1 cellular context compared by ENCODE assay signal in genomic region chr7:137846588-137847417, GRCh38.
TF ChIP-seq lines count a peak whose summit lies in the region.

DGKI (minus strand) TSS chr7:137846974.

TF ChIP-seq in HepG2, 621 proteins besides CTCF, POLR2A, EP300 and RAD21 (continued from another document and continues in another):
- TF ChIP-seq ZNF75D (CRISPR knock-in tag; IDR thresholded peaks at IDR 0.05; ENCODE audit: borderline replicate concordance) = no peak
- no peak for TF ChIP-seq XBP1 (CRISPR knock-in tag; IDR thresholded peaks at IDR 0.05)
- TF ChIP-seq, protein P1, sequence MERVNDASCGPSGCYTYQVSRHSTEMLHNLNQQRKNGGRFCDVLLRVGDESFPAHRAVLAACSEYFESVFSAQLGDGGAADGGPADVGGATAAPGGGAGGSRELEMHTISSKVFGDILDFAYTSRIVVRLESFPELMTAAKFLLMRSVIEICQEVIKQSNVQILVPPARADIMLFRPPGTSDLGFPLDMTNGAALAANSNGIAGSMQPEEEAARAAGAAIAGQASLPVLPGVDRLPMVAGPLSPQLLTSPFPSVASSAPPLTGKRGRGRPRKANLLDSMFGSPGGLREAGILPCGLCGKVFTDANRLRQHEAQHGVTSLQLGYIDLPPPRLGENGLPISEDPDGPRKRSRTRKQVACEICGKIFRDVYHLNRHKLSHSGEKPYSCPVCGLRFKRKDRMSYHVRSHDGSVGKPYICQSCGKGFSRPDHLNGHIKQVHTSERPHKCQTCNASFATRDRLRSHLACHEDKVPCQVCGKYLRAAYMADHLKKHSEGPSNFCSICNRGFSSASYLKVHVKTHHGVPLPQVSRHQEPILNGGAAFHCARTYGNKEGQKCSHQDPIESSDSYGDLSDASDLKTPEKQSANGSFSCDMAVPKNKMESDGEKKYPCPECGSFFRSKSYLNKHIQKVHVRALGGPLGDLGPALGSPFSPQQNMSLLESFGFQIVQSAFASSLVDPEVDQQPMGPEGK (CRISPR knock-in tag; IDR thresholded peaks at IDR 0.05) = no peak
- no peak for TF ChIP-seq HOXA9 (CRISPR knock-in tag; IDR thresholded peaks at IDR 0.05; ENCODE audit: borderline replicate concordance)
- no peak for TF ChIP-seq ZFP37 (CRISPR knock-in tag; IDR thresholded peaks at IDR 0.05; ENCODE audit: borderline replicate concordance)
- no peak for TF ChIP-seq ZNF768 (CRISPR knock-in tag; IDR thresholded peaks at IDR 0.05)
- no peak for TF ChIP-seq STAT5B (CRISPR knock-in tag; IDR thresholded peaks at IDR 0.05)
- TF ChIP-seq NFKB2 (CRISPR knock-in tag; IDR thresholded peaks at IDR 0.05; ENCODE audit: borderline replicate concordance) = 0 out of 2 replicates have a peak, but pooled peaks have one; percentile 18
- TF ChIP-seq SALL1 (CRISPR knock-in tag; IDR thresholded peaks at IDR 0.05) = no peak
- TF ChIP-seq ZBTB33 (CRISPR knock-in tag; IDR thresholded peaks at IDR 0.05) = peak; percentile 55
- no peak for TF ChIP-seq DZIP1 (CRISPR knock-in tag; IDR thresholded peaks at IDR 0.05)
- no peak for TF ChIP-seq NAIF1 (CRISPR knock-in tag; IDR thresholded peaks at IDR 0.05; ENCODE audit: borderline replicate concordance)
- TF ChIP-seq ZBTB42 (CRISPR knock-in tag; IDR thresholded peaks at IDR 0.05) = no peak
- no peak for TF ChIP-seq ZNF30 (CRISPR knock-in tag; IDR thresholded peaks at IDR 0.05)
- peak; percentile 57; the same call in 1 of the 2 replicates for TF ChIP-seq ZNF687 (CRISPR knock-in tag; IDR thresholded peaks at IDR 0.05)
- TF ChIP-seq ZNF709 (CRISPR knock-in tag; IDR thresholded peaks at IDR 0.05) = no peak
- no peak for TF ChIP-seq ZBTB10 (CRISPR knock-in tag; IDR thresholded peaks at IDR 0.05; ENCODE audit: borderline replicate concordance)
- no peak for TF ChIP-seq ZNF12 (CRISPR knock-in tag; IDR thresholded peaks at IDR 0.05)
- TF ChIP-seq HOXA5 (CRISPR knock-in tag; IDR thresholded peaks at IDR 0.05) = no peak
- TF ChIP-seq, protein P2, sequence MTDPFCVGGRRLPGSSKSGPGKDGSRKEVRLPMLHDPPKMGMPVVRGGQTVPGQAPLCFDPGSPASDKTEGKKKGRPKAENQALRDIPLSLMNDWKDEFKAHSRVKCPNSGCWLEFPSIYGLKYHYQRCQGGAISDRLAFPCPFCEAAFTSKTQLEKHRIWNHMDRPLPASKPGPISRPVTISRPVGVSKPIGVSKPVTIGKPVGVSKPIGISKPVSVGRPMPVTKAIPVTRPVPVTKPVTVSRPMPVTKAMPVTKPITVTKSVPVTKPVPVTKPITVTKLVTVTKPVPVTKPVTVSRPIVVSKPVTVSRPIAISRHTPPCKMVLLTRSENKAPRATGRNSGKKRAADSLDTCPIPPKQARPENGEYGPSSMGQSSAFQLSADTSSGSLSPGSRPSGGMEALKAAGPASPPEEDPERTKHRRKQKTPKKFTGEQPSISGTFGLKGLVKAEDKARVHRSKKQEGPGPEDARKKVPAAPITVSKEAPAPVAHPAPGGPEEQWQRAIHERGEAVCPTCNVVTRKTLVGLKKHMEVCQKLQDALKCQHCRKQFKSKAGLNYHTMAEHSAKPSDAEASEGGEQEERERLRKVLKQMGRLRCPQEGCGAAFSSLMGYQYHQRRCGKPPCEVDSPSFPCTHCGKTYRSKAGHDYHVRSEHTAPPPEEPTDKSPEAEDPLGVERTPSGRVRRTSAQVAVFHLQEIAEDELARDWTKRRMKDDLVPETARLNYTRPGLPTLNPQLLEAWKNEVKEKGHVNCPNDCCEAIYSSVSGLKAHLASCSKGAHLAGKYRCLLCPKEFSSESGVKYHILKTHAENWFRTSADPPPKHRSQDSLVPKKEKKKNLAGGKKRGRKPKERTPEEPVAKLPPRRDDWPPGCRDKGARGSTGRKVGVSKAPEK (CRISPR knock-in tag; IDR thresholded peaks at IDR 0.05; ENCODE audit: borderline replicate concordance) = no peak
- TF ChIP-seq SOX13 (IDR thresholded peaks at IDR 0.05) = no peak
- no peak for TF ChIP-seq SOX13 (CRISPR knock-in tag; conservative IDR thresholded peaks at IDR 0.05 in 1 of 2, IDR thresholded peaks at IDR 0.05 in 1 of 2)
- TF ChIP-seq TBX3 (IDR thresholded peaks at IDR 0.05; ENCODE audit: borderline replicate concordance) = no peak
- TF ChIP-seq, protein P3, sequence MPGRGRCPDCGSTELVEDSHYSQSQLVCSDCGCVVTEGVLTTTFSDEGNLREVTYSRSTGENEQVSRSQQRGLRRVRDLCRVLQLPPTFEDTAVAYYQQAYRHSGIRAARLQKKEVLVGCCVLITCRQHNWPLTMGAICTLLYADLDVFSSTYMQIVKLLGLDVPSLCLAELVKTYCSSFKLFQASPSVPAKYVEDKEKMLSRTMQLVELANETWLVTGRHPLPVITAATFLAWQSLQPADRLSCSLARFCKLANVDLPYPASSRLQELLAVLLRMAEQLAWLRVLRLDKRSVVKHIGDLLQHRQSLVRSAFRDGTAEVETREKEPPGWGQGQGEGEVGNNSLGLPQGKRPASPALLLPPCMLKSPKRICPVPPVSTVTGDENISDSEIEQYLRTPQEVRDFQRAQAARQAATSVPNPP (CRISPR knock-in tag; IDR thresholded peaks at IDR 0.05) = no peak
- no peak for TF ChIP-seq RORA (CRISPR knock-in tag; IDR thresholded peaks at IDR 0.05)
- no peak for TF ChIP-seq PTBP1 (IDR thresholded peaks at IDR 0.05; ENCODE audit: low read depth, low read length, poor library complexity, severe bottlenecking)
- TF ChIP-seq CBX2 (IDR thresholded peaks at IDR 0.05; ENCODE audit: low read depth, low read length) = no peak
- no peak for TF ChIP-seq CBX2 (CRISPR knock-in tag; IDR thresholded peaks at IDR 0.05; ENCODE audit: low read depth)
- TF ChIP-seq, protein P4, sequence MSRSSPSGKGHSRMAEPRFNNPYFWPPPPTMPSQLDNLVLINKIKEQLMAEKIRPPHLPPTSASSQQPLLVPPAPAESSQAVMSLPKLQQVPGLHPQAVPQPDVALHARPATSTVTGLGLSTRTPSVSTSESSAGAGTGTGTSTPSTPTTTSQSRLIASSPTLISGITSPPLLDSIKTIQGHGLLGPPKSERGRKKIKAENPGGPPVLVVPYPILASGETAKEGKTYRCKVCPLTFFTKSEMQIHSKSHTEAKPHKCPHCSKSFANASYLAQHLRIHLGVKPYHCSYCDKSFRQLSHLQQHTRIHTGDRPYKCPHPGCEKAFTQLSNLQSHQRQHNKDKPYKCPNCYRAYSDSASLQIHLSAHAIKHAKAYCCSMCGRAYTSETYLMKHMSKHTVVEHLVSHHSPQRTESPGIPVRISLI (CRISPR knock-in tag; IDR thresholded peaks at IDR 0.05; ENCODE audit: borderline replicate concordance) = no peak
- no peak for TF ChIP-seq GPN1 (CRISPR knock-in tag; IDR thresholded peaks at IDR 0.05; ENCODE audit: borderline replicate concordance)
- no peak for TF ChIP-seq ZNF569 (CRISPR knock-in tag; IDR thresholded peaks at IDR 0.05; ENCODE audit: borderline replicate concordance)
- no peak for TF ChIP-seq HDAC1 (CRISPR knock-in tag; IDR thresholded peaks at IDR 0.05)
- TF ChIP-seq RBM22 (optimal IDR thresholded peaks at IDR 0.05; ENCODE audit: low read length) = peak; percentile 21
- no peak for TF ChIP-seq ZNF230 (CRISPR knock-in tag; IDR thresholded peaks at IDR 0.05)
- no peak for TF ChIP-seq PAF1 (CRISPR knock-in tag; IDR thresholded peaks at IDR 0.05)
- TF ChIP-seq KDM2A (CRISPR knock-in tag; IDR thresholded peaks at IDR 0.05; ENCODE audit: borderline replicate concordance, low read depth) = peak; percentile 90
- no peak for TF ChIP-seq PCBP2 (optimal IDR thresholded peaks at IDR 0.05; ENCODE audit: low read depth, low read length, poor library complexity, severe bottlenecking)
